10 cellular contexts compared by ENCODE assay signal in the genomic region with DNA sequence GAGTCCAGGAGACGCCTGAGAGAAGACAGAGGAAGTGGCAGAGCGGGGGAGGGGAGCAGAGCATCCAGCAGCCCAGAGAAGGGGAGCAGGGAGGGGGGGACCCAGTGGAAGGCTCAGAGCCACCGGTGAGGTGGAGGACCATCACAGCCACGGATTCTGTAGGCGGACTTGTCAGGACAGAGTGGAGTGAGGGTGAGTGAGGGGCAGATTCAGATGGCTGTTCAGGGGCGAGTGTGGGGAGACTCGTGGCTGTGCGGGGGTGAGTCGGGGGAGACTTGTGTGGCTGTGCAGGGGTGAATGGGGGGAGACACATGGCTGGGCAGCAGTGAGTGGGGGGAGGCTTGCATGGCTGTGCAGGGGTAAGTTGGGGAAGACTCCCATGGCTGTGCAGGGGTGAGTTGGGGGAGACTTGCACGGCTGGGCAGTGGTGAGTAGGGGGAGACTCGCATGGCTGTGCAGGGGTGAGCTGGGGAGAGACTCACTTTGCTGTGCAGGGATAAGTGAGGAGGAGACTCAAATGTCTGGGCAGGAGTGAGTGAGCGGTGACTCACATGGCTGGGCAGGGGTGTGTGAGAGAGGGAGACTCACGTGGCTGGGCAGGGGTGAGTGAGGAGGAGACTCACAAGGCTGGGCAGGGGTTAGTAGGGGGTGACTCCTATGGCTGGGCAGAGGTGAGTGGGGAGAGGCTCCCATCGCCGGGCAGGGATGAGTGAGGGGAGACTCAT. TPM values are rescaled to one million over a fixed set of nuclear protein-coding genes. Genes with fewer than 3 reads are reported as not detected.
A peak's percentile ranks its signal among the peaks of the same experiment; 100 is the strongest.
DNase-seq lines count a peak whose midpoint lies in the region; ATAC-seq and TF ChIP-seq lines count a peak whose summit lies in the region.
"Had no signal": no experiment of that assay in that cellular context is flagged by ENCODE, and none has a peak within 500 bp of the region (broad histone marks: within the 10 kb centered on the region; RNA-seq: fewer than 3 reads in every experiment).

No MANE protein-coding gene starts in this region.

- H3K4me1 Mint-ChIP-seq in T-helper 2 cell treated with Interferon-gamma antibody and Interleukin-4, amounts not matched to agents 5 μg/mL and 100 μg/mL, for 36 hours (ENCODE audit: low read depth), result peaks cover 30% of the 10 kb centered on the region
- peaks cover 23 to 40% of the 10 kb centered on the region in 2 donors for H3K4me1 Mint-ChIP-seq in stimulated activated naive B cell treated with anti-CD40 and anti-IgM and Interleukin-4, amounts not matched to agents 10 μg/mL and 1 μg/mL and 100 μg/mL, for 72 hours

- no peaks in the 10 kb centered on the region for H3K27me3 Mint-ChIP-seq in T-helper 2 cell treated with Interferon-gamma antibody and Interleukin-4, amounts not matched to agents 5 μg/mL and 100 μg/mL, for 36 hours (ENCODE audit: low read depth)
- H3K27me3 Mint-ChIP-seq in stimulated activated naive B cell treated with anti-CD40 and anti-IgM and Interleukin-4, amounts not matched to agents 10 μg/mL and 1 μg/mL and 100 μg/mL, for 72 hours, result peaks cover 14 to 25% of the 10 kb centered on the region in 2 donors

- no peaks in the 10 kb centered on the region for H3K36me3 Mint-ChIP-seq in T-helper 2 cell treated with Interferon-gamma antibody and Interleukin-4, amounts not matched to agents 5 μg/mL and 100 μg/mL, for 36 hours (ENCODE audit: low read depth)
- no peaks in the 10 kb centered on the region for H3K36me3 Mint-ChIP-seq in stimulated activated naive B cell treated with anti-CD40 and anti-IgM and Interleukin-4, amounts not matched to agents 10 μg/mL and 1 μg/mL and 100 μg/mL, for 72 hours

- H3K9me3 Mint-ChIP-seq in T-helper 2 cell treated with Interferon-gamma antibody and Interleukin-4, amounts not matched to agents 5 μg/mL and 100 μg/mL, for 36 hours, result no peaks in the 10 kb centered on the region
- H3K9me3 Mint-ChIP-seq in stimulated activated naive B cell treated with anti-CD40 and anti-IgM and Interleukin-4, amounts not matched to agents 10 μg/mL and 1 μg/mL and 100 μg/mL, for 72 hours, result no peaks in the 10 kb centered on the region

- no peak for ATAC-seq in activated CD4-positive, CD25-positive, alpha-beta regulatory T cell treated with anti-CD3 and anti-CD28 coated beads, Interleukin-2, amount 50 U/mL, for 24 hours
- no peak for ATAC-seq in stimulated activated naive B cell treated with anti-CD40 and anti-IgM and Interleukin-4, amounts not matched to agents 10 μg/mL and 1 μg/mL and 100 μg/mL, for 72 hours (replicated peaks)
- ATAC-seq in Right ventricle myocardium superior (ENCODE audit: poor library complexity), result no peak
- ATAC-seq: left colon had no signal

- peak; percentile 35 for DNase-seq in activated CD4-positive, CD25-positive, alpha-beta regulatory T cell treated with anti-CD3 and anti-CD28 coated beads, Interleukin-2, amount 50 U/mL, for 72 hours
- DNase-seq in T-helper 2 cell treated with Interferon-gamma antibody and Interleukin-4, amounts not matched to agents 5 μg/mL and 100 μg/mL, for 36 hours (ENCODE audit: low spot score), result no peak
- peak; percentile 32 for DNase-seq in fibroblast of mammary gland (ENCODE audit: low read depth)
- DNase-seq in stimulated activated naive B cell treated with anti-CD40 and anti-IgM and Interleukin-4, amounts not matched to agents 10 μg/mL and 1 μg/mL and 100 μg/mL, for 72 hours, result no peak
- no peak for DNase-seq in 8988T
- no peak for DNase-seq in HuH-7.5 (ENCODE audit: low spot score)
- no peak for DNase-seq in Right ventricle myocardium superior

- no peak overlapping the region for H3K4me3 Mint-ChIP-seq in T-helper 2 cell treated with Interferon-gamma antibody and Interleukin-4, amounts not matched to agents 5 μg/mL and 100 μg/mL, for 36 hours
- no peak overlapping the region for H3K4me3 Mint-ChIP-seq in stimulated activated naive B cell treated with anti-CD40 and anti-IgM and Interleukin-4, amounts not matched to agents 10 μg/mL and 1 μg/mL and 100 μg/mL, for 72 hours

- intact Hi-C loops in Right ventricle myocardium superior (cut with DNase I), result loop anchor here (5.0 to 10.0 kb wide), 2 partner anchors 93 to 285 kb away; no protein-coding TSS in a partner anchor

- no peak overlapping the region for H3K4me3 ChIP-seq in fibroblast of mammary gland (ENCODE audit: control insufficient read depth, low read depth, low read length)

- no peak for TF ChIP-seq CTCF in fibroblast of mammary gland (conservative IDR thresholded peaks at IDR 0.05; ENCODE audit: control insufficient read depth, insufficient read depth, low read depth, low read length)

- H3K27ac Mint-ChIP-seq in T-helper 2 cell treated with Interferon-gamma antibody and Interleukin-4, amounts not matched to agents 5 μg/mL and 100 μg/mL, for 36 hours, result peak overlapping the region; percentile 23
- peak overlapping the region; percentile 39 for H3K27ac Mint-ChIP-seq in stimulated activated naive B cell treated with anti-CD40 and anti-IgM and Interleukin-4, amounts not matched to agents 10 μg/mL and 1 μg/mL and 100 μg/mL, for 72 hours

RNA-seq across cellular contexts. Expression of gene ABCG1, which starts 56.8 kb away (rescaled TPM):
- 7.3 TPM for total RNA-seq in Right ventricle myocardium superior
- total RNA-seq: RPMI7951 had no signal

Comparison
In these comparisons a context has a peak if more than half of its experiments do, and no peak if none do; other contexts are left out.
1. DNase-seq: peak in activated CD4-positive, CD25-positive, alpha-beta regulatory T cell treated with anti-CD3 and anti-CD28 coated beads, Interleukin-2, amount 50 U/mL, for 72 hours (single experiment) and fibroblast of mammary gland (single experiment); none in T-helper 2 cell treated with Interferon-gamma antibody and Interleukin-4, amounts not matched to agents 5 μg/mL and 100 μg/mL, for 36 hours (single experiment), stimulated activated naive B cell treated with anti-CD40 and anti-IgM and Interleukin-4, amounts not matched to agents 10 μg/mL and 1 μg/mL and 100 μg/mL, for 72 hours (single experiment), 8988T (single experiment), HuH-7.5 (single experiment) and Right ventricle myocardium superior (single experiment).